Comparison of ENCODE assay signal across 20 cellular contexts in genomic region chr7:148825338-148825737, GRCh38.
"Had no signal": no experiment of that assay in that cellular context is flagged by ENCODE, and none has a peak within 500 bp of the region (broad histone marks: within the 10 kb centered on the region; RNA-seq: fewer than 3 reads in every experiment).

No MANE protein-coding gene starts in this region.

- H3K27me3 Mint-ChIP-seq: naive thymus-derived CD4-positive, alpha-beta T cell; stimulated activated naive B cell treated with anti-CD40 and anti-IgM and Interleukin-4, amounts not matched to agents 10 μg/mL and 1 μg/mL and 100 μg/mL, for 72 hours; stimulated activated naive CD8-positive, alpha-beta T cell treated with anti-CD3 and anti-CD28 coated beads, Interleukin-15, amount 100 ng/mL, for 72 hours had no signal

- H3K27me3 ChIP-seq: heart right ventricle, neutrophil, right atrium auricular region, sigmoid colon, testis, tibial nerve, upper lobe of right lung, vagina had no signal

- ATAC-seq: heart right ventricle; naive thymus-derived CD4-positive, alpha-beta T cell; stimulated activated naive B cell treated with anti-CD40 and anti-IgM and Interleukin-4, amounts not matched to agents 10 μg/mL and 1 μg/mL and 100 μg/mL, for 72 hours; stimulated activated naive CD8-positive, alpha-beta T cell treated with anti-CD3 and anti-CD28 coated beads, Interleukin-15, amount 100 ng/mL, for 72 hours; upper lobe of right lung had no signal

- H3K4me3 ChIP-seq: heart right ventricle, right atrium auricular region, sigmoid colon, skin epidermis, testis, tibial nerve, upper lobe of right lung, vagina had no signal

- H3K4me1 ChIP-seq: heart right ventricle, right atrium auricular region, sigmoid colon, testis, tibial nerve, upper lobe of right lung, vagina had no signal

- DNase-seq: effector CD4-positive, alpha-beta T cell; endodermal cell; foreskin melanocyte; heart right ventricle; hypothalamus; kidney glomerular epithelial cell; mammary epithelial cell; naive thymus-derived CD4-positive, alpha-beta T cell; sigmoid colon; stimulated activated CD4-positive, alpha-beta T cell treated with anti-CD3 and anti-CD28 coated beads, Interleukin-2, amount 100 ng/mL, for 24 hours; stimulated activated CD4-positive, alpha-beta T cell treated with anti-CD3 and anti-CD28 coated beads, Interleukin-4, amount 100 ng/mL, for 4 hours; stimulated activated naive B cell treated with anti-CD40 and anti-IgM and Interleukin-4, amounts not matched to agents 10 μg/mL and 1 μg/mL and 100 μg/mL, for 72 hours; stimulated activated naive CD8-positive, alpha-beta T cell treated with anti-CD3 and anti-CD28 coated beads, Interleukin-15, amount 100 ng/mL, for 72 hours; testis; upper lobe of right lung had no signal

- H3K4me1 Mint-ChIP-seq: stimulated activated naive B cell treated with anti-CD40 and anti-IgM and Interleukin-4, amounts not matched to agents 10 μg/mL and 1 μg/mL and 100 μg/mL, for 72 hours; stimulated activated naive CD8-positive, alpha-beta T cell treated with anti-CD3 and anti-CD28 coated beads, Interleukin-15, amount 100 ng/mL, for 72 hours had no signal

- H3K27ac Mint-ChIP-seq: endodermal cell; naive thymus-derived CD4-positive, alpha-beta T cell; stimulated activated naive B cell treated with anti-CD40 and anti-IgM and Interleukin-4, amounts not matched to agents 10 μg/mL and 1 μg/mL and 100 μg/mL, for 72 hours; stimulated activated naive CD8-positive, alpha-beta T cell treated with anti-CD3 and anti-CD28 coated beads, Interleukin-15, amount 100 ng/mL, for 72 hours had no signal

- H3K9me3 Mint-ChIP-seq: endodermal cell; naive thymus-derived CD4-positive, alpha-beta T cell; stimulated activated naive B cell treated with anti-CD40 and anti-IgM and Interleukin-4, amounts not matched to agents 10 μg/mL and 1 μg/mL and 100 μg/mL, for 72 hours; stimulated activated naive CD8-positive, alpha-beta T cell treated with anti-CD3 and anti-CD28 coated beads, Interleukin-15, amount 100 ng/mL, for 72 hours had no signal

- H3K36me3 ChIP-seq: right atrium auricular region, sigmoid colon, tibial nerve, upper lobe of right lung, vagina had no signal

- H3K4me3 Mint-ChIP-seq: endodermal cell; naive thymus-derived CD4-positive, alpha-beta T cell; stimulated activated naive B cell treated with anti-CD40 and anti-IgM and Interleukin-4, amounts not matched to agents 10 μg/mL and 1 μg/mL and 100 μg/mL, for 72 hours; stimulated activated naive CD8-positive, alpha-beta T cell treated with anti-CD3 and anti-CD28 coated beads, Interleukin-15, amount 100 ng/mL, for 72 hours had no signal

- H3K9me3 ChIP-seq: heart right ventricle, neutrophil, right atrium auricular region, sigmoid colon, testis, tibial nerve, upper lobe of right lung, vagina had no signal

- H3K27ac ChIP-seq: heart right ventricle, neutrophil, right atrium auricular region, sigmoid colon, skin epidermis, testis, tibial nerve, upper lobe of right lung, vagina had no signal
